17 cellular contexts compared by ENCODE assay signal in the genomic region with DNA sequence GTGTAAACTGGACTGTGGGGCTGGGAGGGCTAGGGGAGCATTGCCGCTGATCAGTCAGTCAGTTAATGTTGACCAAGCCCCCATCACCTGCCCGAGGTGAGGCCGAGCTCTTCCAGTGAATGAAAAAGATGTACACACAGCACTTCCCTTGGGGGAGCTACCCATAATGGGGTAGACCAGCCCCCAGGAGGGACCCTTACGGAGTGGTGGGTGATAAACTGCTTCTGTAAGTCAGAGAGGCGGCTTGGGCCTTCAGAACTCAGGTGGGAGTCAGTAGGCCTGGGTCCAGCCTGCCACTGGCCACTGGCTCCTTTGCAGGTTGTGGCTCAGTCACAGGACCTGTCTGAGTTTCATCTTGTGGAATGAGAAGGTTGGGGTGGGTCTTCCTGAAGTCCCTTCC. TPM values are rescaled to one million over a fixed set of nuclear protein-coding genes. Genes with fewer than 3 reads are reported as not detected.
DNase-seq lines count a peak whose midpoint lies in the region; ATAC-seq, FAIRE-seq and TF ChIP-seq lines count a peak whose summit lies in the region.
"Had no signal": no experiment of that assay in that cellular context is flagged by ENCODE, and none has a peak within 500 bp of the region (broad histone marks: within the 10 kb centered on the region; RNA-seq: fewer than 3 reads in every experiment).

No MANE protein-coding gene starts in this region.

- H3K9ac ChIP-seq in kidney (ENCODE audit: low read length in 2 of 2) (peak overlapping the region; percentile 2 to 60), skeletal muscle tissue (ENCODE audit: low read depth in 1 of 3, low read length in 3 of 3) (no peak overlapping the region)

- peak overlapping the region; percentile 20 to 74 for H3K27ac Mint-ChIP-seq in stimulated activated naive CD8-positive, alpha-beta T cell treated with anti-CD3 and anti-CD28 coated beads, Interleukin-15, amount 100 ng/mL, for 72 hours
- no peak overlapping the region for H3K27ac Mint-ChIP-seq in activated naive CD4-positive, alpha-beta T cell treated with anti-CD3 and anti-CD28 coated beads for 36 hours
- H3K27ac Mint-ChIP-seq: activated naive CD4-positive, alpha-beta T cell treated with anti-CD3 and anti-CD28 coated beads, Interleukin-2, amount 50 U/mL, for 24 hours; CD4-positive, alpha-beta T cell had no signal

- H3K4me3 ChIP-seq in kidney (ENCODE audit: low read length in 2 of 2) (peak overlapping the region in 1 of 2 donors; percentile 16), skeletal muscle tissue (ENCODE audit: low read length in 3 of 3) (no peak overlapping the region)
- H3K4me3 ChIP-seq: K562 had no signal

- no peaks in the 10 kb centered on the region for H3K9me3 Mint-ChIP-seq in stimulated activated naive CD8-positive, alpha-beta T cell treated with anti-CD3 and anti-CD28 coated beads, Interleukin-15, amount 100 ng/mL, for 72 hours
- H3K9me3 Mint-ChIP-seq in activated naive CD4-positive, alpha-beta T cell treated with anti-CD3 and anti-CD28 coated beads for 36 hours, result no peaks in the 10 kb centered on the region
- H3K9me3 Mint-ChIP-seq: activated naive CD4-positive, alpha-beta T cell treated with anti-CD3 and anti-CD28 coated beads, Interleukin-2, amount 50 U/mL, for 24 hours; CD4-positive, alpha-beta T cell had no signal

- H3K9me3 ChIP-seq in kidney (ENCODE audit: control insufficient read depth in 1 of 2, low read length in 2 of 2), result no peaks in the 10 kb centered on the region
- H3K9me3 ChIP-seq in skeletal muscle tissue (ENCODE audit: control insufficient read depth in 3 of 3, low read length in 3 of 3), result peaks cover 0 to 2% (median 0%) of the 10 kb centered on the region in 3 donors

- peak; percentile 31 for ATAC-seq in stimulated activated naive CD8-positive, alpha-beta T cell treated with anti-CD3 and anti-CD28 coated beads, Interleukin-15, amount 100 ng/mL, for 72 hours
- no peak for ATAC-seq in stimulated activated naive CD8-positive, alpha-beta T cell treated with anti-CD3 and anti-CD28 coated beads, Interleukin-15, Interleukin-2, amounts not matched to agents 100 U/mL and 50 U/mL, for 24 hours
- ATAC-seq: K562 had no signal

- H3K4me1 Mint-ChIP-seq in stimulated activated naive CD8-positive, alpha-beta T cell treated with anti-CD3 and anti-CD28 coated beads, Interleukin-15, amount 100 ng/mL, for 72 hours, result peaks cover 23% of the 10 kb centered on the region
- H3K4me1 Mint-ChIP-seq in activated naive CD4-positive, alpha-beta T cell treated with anti-CD3 and anti-CD28 coated beads for 36 hours (ENCODE audit: low read depth), result peaks cover 12% of the 10 kb centered on the region

- no peak for FAIRE-seq in kidney (lab: Jason Lieb, UNC)
- FAIRE-seq: GM19239, K562 had no signal

- peaks cover 36% of the 10 kb centered on the region for H3K27me3 Mint-ChIP-seq in stimulated activated naive CD8-positive, alpha-beta T cell treated with anti-CD3 and anti-CD28 coated beads, Interleukin-15, amount 100 ng/mL, for 72 hours
- peaks cover 7% of the 10 kb centered on the region for H3K27me3 Mint-ChIP-seq in activated naive CD4-positive, alpha-beta T cell treated with anti-CD3 and anti-CD28 coated beads for 36 hours (ENCODE audit: low read depth)

- H3K4me1 ChIP-seq in kidney (ENCODE audit: control insufficient read depth in 1 of 2, insufficient read depth in 1 of 2, low read depth in 1 of 2, low read length in 2 of 2) (peaks cover 65 to 68% of the 10 kb centered on the region in 2 donors), skeletal muscle tissue (ENCODE audit: control insufficient read depth in 3 of 3, insufficient read depth in 3 of 3, low read length in 3 of 3) (peaks cover 40 to 52% (median 51%) of the 10 kb centered on the region in 3 donors)

- no peak for DNase-seq in stimulated activated naive CD8-positive, alpha-beta T cell treated with anti-CD3 and anti-CD28 coated beads, Interleukin-15, amount 100 ng/mL, for 72 hours
- DNase-seq in stimulated activated naive CD8-positive, alpha-beta T cell treated with anti-CD3 and anti-CD28 coated beads, Interleukin-15, Interleukin-2, amounts not matched to agents 100 U/mL and 50 U/mL, for 24 hours, result no peak
- no peak for DNase-seq in kidney
- DNase-seq in activated T-cell treated with anti-CD3 and anti-CD28 coated beads for 4 hours, result no peak
- DNase-seq in putamen (ENCODE audit: low spot score), result no peak
- no peak for DNase-seq in iPS-NIHi11 (ENCODE audit: low spot score)
- no peak for DNase-seq in activated naive CD4-positive, alpha-beta T cell treated with anti-CD3 and anti-CD28 coated beads for 36 hours
- DNase-seq: activated CD4-positive, alpha-beta T cell treated with anti-CD3 and anti-CD28 coated beads, Interleukin-2, amount 50 U/mL, for 1 hour; CD4-positive, alpha-beta T cell; DND-41; effector CD4-positive, alpha-beta T cell; NCI-H2107; stimulated activated CD4-positive, alpha-beta T cell treated with anti-CD3 and anti-CD28 coated beads, Interleukin-4, amount 100 ng/mL, for 4 hours had no signal

- no peak for TF ChIP-seq CTCF in kidney (IDR thresholded peaks at IDR 0.05; ENCODE audit: borderline replicate concordance, extremely low read depth, insufficient read depth)

- H3K27me3 ChIP-seq in skeletal muscle tissue (ENCODE audit: control insufficient read depth in 3 of 3, insufficient read depth in 3 of 3, low read length in 3 of 3), result no peaks in the 10 kb centered on the region

- peak overlapping the region; percentile 85 to 96 for H3K27ac ChIP-seq in kidney (ENCODE audit: low read depth in 2 of 2, low read length in 2 of 2)
- peak overlapping the region; percentile 38 for H3K27ac ChIP-seq in skeletal muscle tissue (ENCODE audit: low read depth, low read length)

- H3K36me3 ChIP-seq in kidney (ENCODE audit: control insufficient read depth in 1 of 2, insufficient read depth in 2 of 2, low read length in 2 of 2) (no peaks in the 10 kb centered on the region), skeletal muscle tissue (ENCODE audit: control insufficient read depth in 3 of 3, insufficient read depth in 3 of 3, low read length in 3 of 3) (no peaks in the 10 kb centered on the region)

- no peaks in the 10 kb centered on the region for H3K36me3 Mint-ChIP-seq in activated naive CD4-positive, alpha-beta T cell treated with anti-CD3 and anti-CD28 coated beads for 36 hours (ENCODE audit: low read depth)
- H3K36me3 Mint-ChIP-seq: activated naive CD4-positive, alpha-beta T cell treated with anti-CD3 and anti-CD28 coated beads, Interleukin-2, amount 50 U/mL, for 24 hours had no signal

- peak overlapping the region in 1 of 2 donors; percentile 32 for H3K4me3 Mint-ChIP-seq in stimulated activated naive CD8-positive, alpha-beta T cell treated with anti-CD3 and anti-CD28 coated beads, Interleukin-15, amount 100 ng/mL, for 72 hours
- H3K4me3 Mint-ChIP-seq in activated naive CD4-positive, alpha-beta T cell treated with anti-CD3 and anti-CD28 coated beads for 36 hours, result no peak overlapping the region
- H3K4me3 Mint-ChIP-seq: activated naive CD4-positive, alpha-beta T cell treated with anti-CD3 and anti-CD28 coated beads, Interleukin-2, amount 50 U/mL, for 24 hours; CD4-positive, alpha-beta T cell had no signal

- CTCF ChIA-PET in activated naive CD4-positive, alpha-beta T cell treated with anti-CD3 and anti-CD28 coated beads for 36 hours (lab: Charles Lee), result interaction anchor here (0.7 to 2.5 kb wide), 2 partner anchors 14 to 235 kb away, joined by 3 to 13 read pairs; no protein-coding TSS in a partner anchor

- intact Hi-C loops in kidney (cut with DNase I), result no loop called here
- intact Hi-C loops in activated naive CD4-positive, alpha-beta T cell treated with anti-CD3 and anti-CD28 coated beads for 36 hours (cut with micrococcal nuclease), result no loop called here

RNA-seq across cellular contexts. Expression of a gene that starts 43.5 kb away (rescaled TPM):
- total RNA-seq in kidney (81.6 TPM), skeletal muscle tissue (66.3 TPM)
- polyA plus RNA-seq in kidney (ENCODE audit: insufficient read depth, low read depth, low replicate concordance), result 62.4 TPM
- total RNA-seq in activated naive CD4-positive, alpha-beta T cell treated with anti-CD3 and anti-CD28 coated beads for 36 hours, result under 1 TPM; 0.72 to 0.91 TPM

Comparison
In these comparisons a context has a peak if more than half of its experiments do, and no peak if none do; other contexts are left out.
1. H3K9ac ChIP-seq: peak in kidney (2 of 2); none in skeletal muscle tissue (0 of 3).
2. RNA of a gene that starts 43.5 kb away (total RNA-seq): 81.6 TPM in kidney (single experiment) and 66.3 TPM in skeletal muscle tissue (single experiment); 0.72 to 0.91 TPM in activated naive CD4-positive, alpha-beta T cell treated with anti-CD3 and anti-CD28 coated beads for 36 hours; every median in the first group is over 10 times any median in the second.